In genomic region chr2:69183659-69184058, GRCh38 we compare ENCODE assay signal across 19 cellular contexts.
DNase-seq lines count a peak whose midpoint lies in the region; ATAC-seq, FAIRE-seq and TF ChIP-seq lines count a peak whose summit lies in the region.
"Had no signal": no experiment of that assay in that cellular context is flagged by ENCODE, and none has a peak within 500 bp of the region (broad histone marks: within the 10 kb centered on the region; RNA-seq: fewer than 3 reads in every experiment).

No MANE protein-coding gene starts in this region.

- CTCF ChIA-PET in CD4-positive, alpha-beta T cell (lab: Charles Lee): no interaction called here

- 47 to 71% methylated on average over 2 of the region's 2 CpGs for WGBS in esophagus, 2 donors

- DNase-seq in SK-N-DZ (ENCODE audit: low spot score) (peak; percentile 30), osteoblast (ENCODE audit: insufficient read length, low spot score, missing footprints) (peak; percentile 48), pons (ENCODE audit: low spot score) (no peak), H54 (ENCODE audit: insufficient read length, low spot score) (no peak), activated gamma-delta T cell treated with Interleukin-2 at 50 U/mL for 16 hours (no peak)
- no peak for DNase-seq in CD4-positive, alpha-beta T cell
- DNase-seq: ACHN, C1 segment of cervical spinal cord, GOT3, NCI-H1417, NCI-H187 treated with DMSO at 0.1 percent for 48 hours, NCI-H2227 treated with DMSO at 0.1 percent for 48 hours, NCI-H524, NCI-H82, OCI-M1, SHP77 had no signal

- H3K36me3 ChIP-seq in esophagus (ENCODE audit: control insufficient read depth in 2 of 2, insufficient read depth in 2 of 2, low read length in 1 of 2): no peaks in the 10 kb centered on the region
- H3K36me3 ChIP-seq in osteoblast (ENCODE audit: insufficient read depth, low read length): peaks cover 36% of the 10 kb centered on the region

- no peaks in the 10 kb centered on the region for H3K9me3 Mint-ChIP-seq in CD4-positive, alpha-beta T cell

- ATAC-seq in CD4-positive, alpha-beta T cell (ENCODE audit: poor library complexity): no peak

- peaks cover 5 to 11% of the 10 kb centered on the region in 2 donors for H3K4me1 ChIP-seq in esophagus (ENCODE audit: control insufficient read depth in 2 of 2, insufficient read depth in 2 of 2, low read length in 1 of 2)
- peaks cover 20% of the 10 kb centered on the region for H3K4me1 ChIP-seq in osteoblast (ENCODE audit: insufficient read depth, low read length)

- POLR2A ChIA-PET in CD4-positive, alpha-beta T cell (lab: Charles Lee): no interaction called here

- no peak overlapping the region for H3K27ac Mint-ChIP-seq in CD4-positive, alpha-beta T cell

- H3K4me3 Mint-ChIP-seq in CD4-positive, alpha-beta T cell: no peak overlapping the region

- H3K4me3 ChIP-seq in esophagus (ENCODE audit: low read depth in 1 of 2, low read length in 2 of 2) (no peak overlapping the region), osteoblast (ENCODE audit: insufficient read depth, low read length) (no peak overlapping the region)

- no peaks in the 10 kb centered on the region for H3K4me1 Mint-ChIP-seq in CD4-positive, alpha-beta T cell (ENCODE audit: low read depth)

- TF ChIP-seq POLR2A in H54 (IDR thresholded peaks at IDR 0.05; ENCODE audit: low read depth, low read length): no peak

- H3K9me3 ChIP-seq in esophagus (ENCODE audit: control insufficient read depth in 2 of 2, insufficient read depth in 1 of 2, low read depth in 1 of 2, low read length in 1 of 2) (no peaks in the 10 kb centered on the region), osteoblast (ENCODE audit: low read depth, low read length) (no peaks in the 10 kb centered on the region)
- H3K9me3 ChIP-seq in CD4-positive, alpha-beta T cell (ENCODE audit: control insufficient read depth, low read length): no peaks in the 10 kb centered on the region

- no peak for FAIRE-seq in H54 (lab: Jason Lieb, UNC)
- FAIRE-seq: D721Med, GM12892 had no signal

- H3K27me3 ChIP-seq in esophagus (ENCODE audit: control insufficient read depth in 1 of 2, insufficient read depth in 2 of 2, low read length in 2 of 2) (no peaks in the 10 kb centered on the region), osteoblast (ENCODE audit: insufficient read depth, low read length) (no peaks in the 10 kb centered on the region)
- H3K27me3 ChIP-seq in CD4-positive, alpha-beta T cell (ENCODE audit: control insufficient read depth, insufficient read depth, low read length): no peaks in the 10 kb centered on the region

- H2AFZ ChIP-seq in osteoblast (ENCODE audit: low read length): no peak overlapping the region

- peaks cover 22% of the 10 kb centered on the region for H3K27me3 Mint-ChIP-seq in CD4-positive, alpha-beta T cell

- H4K20me1 ChIP-seq in osteoblast (ENCODE audit: insufficient read depth, low read length): no peaks in the 10 kb centered on the region

- intact Hi-C loops in CD4-positive, alpha-beta T cell (cut with DNase I, micrococcal nuclease): no loop called here

- H3K79me2 ChIP-seq in osteoblast (ENCODE audit: insufficient read depth, low read length): no peaks in the 10 kb centered on the region

- H3K27ac ChIP-seq in esophagus (ENCODE audit: low read depth in 2 of 2, low read length in 1 of 2) (peak overlapping the region; percentile 48 to 50), osteoblast (ENCODE audit: low read depth, low read length) (no peak overlapping the region)
- H3K27ac ChIP-seq in CD4-positive, alpha-beta T cell (ENCODE audit: low read depth, low read length): no peak overlapping the region

- no peak for TF ChIP-seq CTCF in osteoblast (IDR thresholded peaks at IDR 0.05; ENCODE audit: extremely low read depth, low read depth, low read length)
- no peak for TF ChIP-seq CTCF in CD4-positive, alpha-beta T cell (IDR thresholded peaks at IDR 0.05)

- H3K36me3 Mint-ChIP-seq in CD4-positive, alpha-beta T cell (ENCODE audit: low read depth): no peaks in the 10 kb centered on the region

- H3K4me2 ChIP-seq in osteoblast (ENCODE audit: insufficient read depth, low read length): no peak overlapping the region

Comparison
In these comparisons a context has a peak if more than half of its experiments do, and no peak if none do; other contexts are left out.
1. DNase-seq: peak in SK-N-DZ (single experiment) and osteoblast (single experiment); none in CD4-positive, alpha-beta T cell (0 of 10), pons (single experiment), H54 (single experiment) and activated gamma-delta T cell treated with Interleukin-2 at 50 U/mL for 16 hours (single experiment).
2. H3K27ac ChIP-seq: peak in esophagus (2 of 2); none in osteoblast (single experiment) and CD4-positive, alpha-beta T cell (single experiment).